ENCODE assay signal across 8 cellular contexts in genomic region chr17:59001158-59001814, GRCh38.
DNase-seq lines count a peak whose midpoint lies in the region; ATAC-seq lines count a peak whose summit lies in the region.

No MANE protein-coding gene starts in this region.

- H3K9me3 Mint-ChIP-seq in activated naive CD4-positive, alpha-beta T cell treated with anti-CD3 and anti-CD28 coated beads, Interleukin-2, amount 50 U/mL, for 72 hours: no peaks in the 10 kb centered on the region

- ATAC-seq in GM18517 (IDR thresholded peaks at IDR 0.05; ENCODE audit: unreplicated experiment): peak; percentile 82
- ATAC-seq in HG02885 (IDR thresholded peaks at IDR 0.05; ENCODE audit: poor library complexity, unreplicated experiment): peak; percentile 91
- peak; percentile 100 for ATAC-seq in activated naive CD4-positive, alpha-beta T cell treated with anti-CD3 and anti-CD28 coated beads, Interleukin-2, amount 50 U/mL, for 72 hours

- peak overlapping the region; percentile 72 to 96 for H3K27ac Mint-ChIP-seq in activated naive CD4-positive, alpha-beta T cell treated with anti-CD3 and anti-CD28 coated beads, Interleukin-2, amount 50 U/mL, for 72 hours

- DNase-seq in SKM-1 (lab: John Stamatoyannopoulos, UW; ENCODE audit: unreplicated experiment): peak; percentile 71
- peak; percentile 72 to 81 for DNase-seq in activated naive CD4-positive, alpha-beta T cell treated with anti-CD3 and anti-CD28 coated beads, Interleukin-2, amount 50 U/mL, for 72 hours (ENCODE audit: low spot score in 2 of 2)
- peak; percentile 72 for DNase-seq in islet precursor cell
- DNase-seq in stimulated activated CD4-positive, alpha-beta T cell treated with anti-CD3 and anti-CD28 coated beads, Interleukin-4, amount 100 ng/mL, for 24 hours: peak; percentile 81
- no peak for DNase-seq in superior temporal gyrus (ENCODE audit: extremely low spot score)
- no peak for DNase-seq in NCI-H1694 (lab: John Stamatoyannopoulos, UW)

- H3K36me3 Mint-ChIP-seq in activated naive CD4-positive, alpha-beta T cell treated with anti-CD3 and anti-CD28 coated beads, Interleukin-2, amount 50 U/mL, for 72 hours: peaks cover 6 to 25% of the 10 kb centered on the region in 2 donors

Comparison
In these comparisons a context has a peak if more than half of its experiments do, and no peak if none do; other contexts are left out.
1. DNase-seq: peak in SKM-1 (single experiment), activated naive CD4-positive, alpha-beta T cell treated with anti-CD3 and anti-CD28 coated beads, Interleukin-2, amount 50 U/mL, for 72 hours (2 of 2), islet precursor cell (single experiment) and stimulated activated CD4-positive, alpha-beta T cell treated with anti-CD3 and anti-CD28 coated beads, Interleukin-4, amount 100 ng/mL, for 24 hours (single experiment); none in superior temporal gyrus (single experiment) and NCI-H1694 (single experiment).
2. Peak in every context shown above with its lines, with median percentiles within 50 percentile points of each other: ATAC-seq.